In the genomic region with DNA sequence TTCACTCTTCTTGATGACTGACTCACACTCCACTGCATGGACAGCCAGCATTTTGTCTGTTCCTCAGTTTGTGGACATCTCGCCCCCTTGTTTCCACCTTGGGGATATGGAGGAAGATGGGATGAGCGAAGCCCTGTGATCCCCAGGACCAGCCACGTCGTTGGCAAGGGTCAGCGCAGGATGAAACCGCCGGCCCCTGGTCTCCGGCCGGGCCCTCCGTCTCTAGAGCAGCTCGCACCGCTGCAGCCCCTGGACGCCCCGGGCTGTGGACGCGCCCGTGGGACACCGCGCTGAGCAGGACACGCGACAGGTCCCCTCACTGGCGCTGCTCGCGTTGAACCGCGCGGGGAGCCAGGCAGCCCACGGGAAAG, we compare ENCODE assay signal across 8 cellular contexts. TPM values are rescaled to one million over a fixed set of nuclear protein-coding genes. Genes with fewer than 3 reads are reported as not detected.
DNase-seq lines count a peak whose midpoint lies in the region; ATAC-seq, FAIRE-seq and TF ChIP-seq lines count a peak whose summit lies in the region.

No MANE protein-coding gene starts in this region.

- H3K9ac ChIP-seq in astrocyte (ENCODE audit: low read length) (peak overlapping the region; percentile 86), kidney (ENCODE audit: low read length in 2 of 2) (peak overlapping the region in 1 of 2 donors; percentile 74), subcutaneous abdominal adipose tissue (ENCODE audit: low read length in 5 of 5) (peak overlapping the region; percentile 45 to 83 (median 67))

- peak overlapping the region; percentile 66 for H3K4me3 ChIP-seq in BE2C (ENCODE audit: low read depth, low read length)
- peak overlapping the region; percentile 72 for H3K4me3 ChIP-seq in astrocyte (ENCODE audit: insufficient read depth, low read depth, low read length)
- peak overlapping the region; percentile 64 to 82 for H3K4me3 ChIP-seq in kidney (ENCODE audit: low read length in 2 of 2)
- H3K4me3 ChIP-seq in subcutaneous abdominal adipose tissue (ENCODE audit: low read depth in 1 of 5, low read length in 5 of 5), result peak overlapping the region; percentile 69 to 80 (median 78)

- intact Hi-C loops in kidney (cut with DNase I), result no loop called here

- no peaks in the 10 kb centered on the region for H3K9me3 Mint-ChIP-seq in astrocyte (ENCODE audit: unreplicated experiment)

- H3K27ac ChIP-seq in astrocyte (ENCODE audit: low read depth, low read length), result peak overlapping the region; percentile 55
- H3K27ac ChIP-seq in kidney (ENCODE audit: low read depth in 2 of 2, low read length in 2 of 2), result peak overlapping the region in 1 of 2 donors; percentile 63
- H3K27ac ChIP-seq in subcutaneous abdominal adipose tissue (ENCODE audit: low read depth, low read length), result peak overlapping the region; percentile 57

- FAIRE-seq in astrocyte (lab: Jason Lieb, UNC) (no peak), kidney (lab: Jason Lieb, UNC) (no peak)

- H3K36me3 ChIP-seq in BE2C, result peaks cover 24% of the 10 kb centered on the region
- peaks cover 5% of the 10 kb centered on the region for H3K36me3 ChIP-seq in astrocyte (ENCODE audit: insufficient read depth, low read length)
- peaks cover 0 to 3% of the 10 kb centered on the region in 2 donors for H3K36me3 ChIP-seq in kidney (ENCODE audit: control insufficient read depth in 1 of 2, insufficient read depth in 2 of 2, low read length in 2 of 2)
- H3K36me3 ChIP-seq in subcutaneous abdominal adipose tissue (ENCODE audit: control insufficient read depth in 5 of 5, insufficient read depth in 5 of 5, low read length in 5 of 5), result peaks cover 0 to 23% (median 4%) of the 10 kb centered on the region in 5 donors

- peak overlapping the region; percentile 70 for H2AFZ ChIP-seq in astrocyte (ENCODE audit: low read depth, low read length)

- TF ChIP-seq CTCF in BE2C (IDR thresholded peaks at IDR 0.05; ENCODE audit: low read depth, low read length) (no peak), astrocyte (IDR thresholded peaks at IDR 0.05; ENCODE audit: insufficient read depth, low read depth, low read length) (no peak), kidney (IDR thresholded peaks at IDR 0.05; ENCODE audit: borderline replicate concordance, extremely low read depth, insufficient read depth) (no peak)

- DNase-seq in BE2C (no peak), astrocyte (ENCODE audit: low read depth) (no peak), kidney (peak; percentile 84), CD1c-positive myeloid dendritic cell (ENCODE audit: extremely low spot score) (no peak)

- no peaks in the 10 kb centered on the region for H3K27me3 Mint-ChIP-seq in astrocyte (ENCODE audit: low read depth, unreplicated experiment)

- H3K36me3 Mint-ChIP-seq in astrocyte (ENCODE audit: low read depth, unreplicated experiment), result no peaks in the 10 kb centered on the region

- peak overlapping the region; percentile 93 for H3K4me2 ChIP-seq in astrocyte (ENCODE audit: low read length)

- H3K79me2 ChIP-seq in astrocyte (ENCODE audit: insufficient read depth, low read length), result peaks cover 45% of the 10 kb centered on the region

- peaks cover 14% of the 10 kb centered on the region for H3K4me1 Mint-ChIP-seq in astrocyte (ENCODE audit: low read depth, unreplicated experiment)

- H4K20me1 ChIP-seq in astrocyte (ENCODE audit: insufficient read depth, low read length), result peaks cover 38% of the 10 kb centered on the region

- peak overlapping the region; percentile 90 for H3K4me3 Mint-ChIP-seq in astrocyte (ENCODE audit: unreplicated experiment)

- H3K27me3 ChIP-seq in BE2C (no peaks in the 10 kb centered on the region), astrocyte (ENCODE audit: insufficient read depth, low read length) (no peaks in the 10 kb centered on the region), subcutaneous abdominal adipose tissue (ENCODE audit: control insufficient read depth in 5 of 5, insufficient read depth in 4 of 5, low read length in 5 of 5) (no peaks in the 10 kb centered on the region)

- H3K4me1 ChIP-seq in BE2C (peaks cover 6% of the 10 kb centered on the region), astrocyte (ENCODE audit: insufficient read depth, low read length) (peaks cover 20% of the 10 kb centered on the region), kidney (ENCODE audit: control insufficient read depth in 1 of 2, insufficient read depth in 1 of 2, low read depth in 1 of 2, low read length in 2 of 2) (peaks cover 4 to 13% of the 10 kb centered on the region in 2 donors), subcutaneous abdominal adipose tissue (ENCODE audit: control insufficient read depth in 5 of 5, insufficient read depth in 5 of 5, low read length in 5 of 5) (peaks cover 8 to 25% (median 22%) of the 10 kb centered on the region in 5 donors)

- H3K27ac Mint-ChIP-seq in astrocyte (ENCODE audit: unreplicated experiment), result peak overlapping the region; percentile 22

- ATAC-seq in GM19452 (IDR thresholded peaks at IDR 0.05; ENCODE audit: unreplicated experiment), result peak; percentile 28
- ATAC-seq in HG03565 (IDR thresholded peaks at IDR 0.05; ENCODE audit: unreplicated experiment), result peak; percentile 6
- no peak for ATAC-seq in HG03039 (IDR thresholded peaks at IDR 0.05; ENCODE audit: unreplicated experiment)

- H3K9me3 ChIP-seq in BE2C, result no peaks in the 10 kb centered on the region
- no peaks in the 10 kb centered on the region for H3K9me3 ChIP-seq in astrocyte (ENCODE audit: insufficient read depth, low read depth, low read length)
- no peaks in the 10 kb centered on the region for H3K9me3 ChIP-seq in kidney (ENCODE audit: control insufficient read depth in 1 of 2, low read length in 2 of 2)
- H3K9me3 ChIP-seq in subcutaneous abdominal adipose tissue (ENCODE audit: control insufficient read depth in 5 of 5, low read length in 5 of 5), result no peaks in the 10 kb centered on the region

RNA-seq across cellular contexts. Expression of gene ZC3H18, which starts 0.6 kb away (rescaled TPM):
- polyA plus RNA-seq in BE2C (2012; ENCODE audit: insufficient read depth, insufficient read length, low read depth), result 108 TPM
- total RNA-seq in astrocyte, result 31.6 and 32.8 TPM in 2 replicates
- 38.2 TPM for total RNA-seq in kidney
- polyA plus RNA-seq in kidney (ENCODE audit: insufficient read depth, low read depth, low replicate concordance), result 11.4 TPM
